In the genomic region with DNA sequence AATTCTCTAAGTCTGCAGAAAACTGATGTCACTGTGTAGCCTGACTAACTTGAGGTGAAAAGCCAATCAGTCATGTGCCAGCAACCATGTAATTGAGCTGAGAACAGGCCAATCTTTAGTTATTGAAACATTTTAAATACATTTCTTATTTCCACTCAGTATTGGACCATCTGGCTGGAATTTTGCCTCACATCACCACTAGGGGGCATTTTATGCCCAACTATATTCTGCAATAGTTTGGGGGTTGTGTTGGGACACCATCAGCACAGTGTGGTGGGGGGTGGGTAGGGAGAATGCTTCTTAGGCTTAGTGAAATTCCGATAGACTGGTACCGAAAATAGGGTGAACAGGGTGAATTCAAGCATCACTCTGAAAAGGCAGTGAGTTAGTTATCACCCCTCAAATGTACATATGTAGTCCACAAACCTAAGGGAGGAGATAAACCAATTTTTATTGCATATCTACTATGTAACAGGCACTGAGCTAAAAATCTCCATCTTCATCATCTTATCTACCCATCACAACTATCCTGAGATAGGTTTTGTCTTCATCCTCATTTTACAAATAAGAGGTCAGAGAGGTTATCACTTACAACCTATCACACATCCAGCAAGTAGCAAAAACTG, we compare ENCODE assay signal across 9 cellular contexts. TPM values are rescaled to one million over a fixed set of nuclear protein-coding genes. Genes with fewer than 3 reads are reported as not detected.
A peak's percentile ranks its signal among the peaks of the same experiment; 100 is the strongest.
DNase-seq lines count a peak whose midpoint lies in the region; ATAC-seq, FAIRE-seq and TF ChIP-seq lines count a peak whose summit lies in the region.
"Had no signal": no experiment of that assay in that cellular context is flagged by ENCODE, and none has a peak within 500 bp of the region (broad histone marks: within the 10 kb centered on the region; RNA-seq: fewer than 3 reads in every experiment).

No MANE protein-coding gene starts in this region.

- H3K4me1 ChIP-seq in DOHH2 (ENCODE audit: control insufficient read depth, low read length) (no peaks in the 10 kb centered on the region), gastroesophageal sphincter (no peaks in the 10 kb centered on the region)

- TF ChIP-seq EP300 in gastroesophageal sphincter (IDR thresholded peaks at IDR 0.05), result no peak

- H3F3A ChIP-seq in DOHH2 (ENCODE audit: control insufficient read depth, insufficient read depth), result no peaks in the 10 kb centered on the region

- ATAC-seq in HG03565 (IDR thresholded peaks at IDR 0.05; ENCODE audit: unreplicated experiment), result peak; percentile 49
- ATAC-seq in gastroesophageal sphincter, result no peak

- DNase-seq in GM19239 (ENCODE audit: insufficient read length, low spot score) (no peak), kidney epithelial cell (ENCODE audit: low read depth) (no peak), DMS79 (lab: John Stamatoyannopoulos, UW) (no peak)
- peak; percentile 9 to 27 for DNase-seq in activated CD4-positive, alpha-beta T cell treated with anti-CD3 and anti-CD28 coated beads, Interleukin-2, amount 50 U/mL, for 48 hours
- no peak for DNase-seq in activated naive CD4-positive, alpha-beta T cell treated with Interleukin-2 at 50 U/mL for 16 hours
- DNase-seq: activated B cell treated with CpG ODN at 0.5 μM for 24 hours had no signal

- 30 to 52% methylated on average over 2 of the region's 2 CpGs for WGBS in gastroesophageal sphincter (ENCODE audit: low coverage in 1 of 2), 2 donors

- no peak for TF ChIP-seq POLR2A in gastroesophageal sphincter (IDR thresholded peaks at IDR 0.05)

- no peak overlapping the region for H3K4me2 ChIP-seq in DOHH2 (ENCODE audit: low read length)

- no peaks in the 10 kb centered on the region for H3K36me3 ChIP-seq in DOHH2 (ENCODE audit: control insufficient read depth, low read length)
- no peaks in the 10 kb centered on the region for H3K36me3 ChIP-seq in kidney epithelial cell (ENCODE audit: control insufficient read depth, insufficient read depth, low read length)
- H3K36me3 ChIP-seq in gastroesophageal sphincter, result no peaks in the 10 kb centered on the region

- H3K9me3 ChIP-seq in DOHH2 (ENCODE audit: control insufficient read depth, insufficient read depth, low read length), result no peaks in the 10 kb centered on the region
- H3K9me3 ChIP-seq in gastroesophageal sphincter, result no peaks in the 10 kb centered on the region

- no peaks in the 10 kb centered on the region for H4K20me1 ChIP-seq in DOHH2 (ENCODE audit: control insufficient read depth, insufficient read depth, low read depth, low read length)

- H3K4me3 ChIP-seq in DOHH2 (ENCODE audit: low read length) (no peak overlapping the region), kidney epithelial cell (ENCODE audit: low read depth, low read length) (no peak overlapping the region), gastroesophageal sphincter (no peak overlapping the region)

- peak; percentile 91 for TF ChIP-seq CTCF in DOHH2 (IDR thresholded peaks at IDR 0.05; ENCODE audit: low read depth, low read length, poor library complexity, severe bottlenecking)
- peak; percentile 63 for TF ChIP-seq CTCF in kidney epithelial cell (IDR thresholded peaks at IDR 0.05; ENCODE audit: insufficient read depth, low read length, poor library complexity, severe bottlenecking)
- TF ChIP-seq CTCF in gastroesophageal sphincter (IDR thresholded peaks at IDR 0.05), result peak in 1 of 4 experiments; percentile 37

- no peaks in the 10 kb centered on the region for H3K9me2 ChIP-seq in DOHH2 (replicated peaks; ENCODE audit: control insufficient read depth, low read length)

- H3K79me2 ChIP-seq in DOHH2 (ENCODE audit: control insufficient read depth, low read length), result no peaks in the 10 kb centered on the region

- H3K27ac ChIP-seq in DOHH2 (ENCODE audit: low read depth, low read length), result no peak overlapping the region
- H3K27ac ChIP-seq in gastroesophageal sphincter, result no peak overlapping the region

- peak; percentile 90 for FAIRE-seq in GM19239 (lab: Jason Lieb, UNC)

- no peaks in the 10 kb centered on the region for H3K27me3 ChIP-seq in DOHH2 (ENCODE audit: control insufficient read depth, low read length)
- H3K27me3 ChIP-seq in kidney epithelial cell (ENCODE audit: control insufficient read depth, insufficient read depth, low read length), result no peaks in the 10 kb centered on the region
- H3K27me3 ChIP-seq in gastroesophageal sphincter, result no peaks in the 10 kb centered on the region

RNA-seq across cellular contexts. Expression of a gene that starts 17.8 kb away (rescaled TPM):
- total RNA-seq in kidney epithelial cell (not detected in 2 replicates), gastroesophageal sphincter (not detected)
- total RNA-seq: activated B cell treated with CpG ODN at 0.5 μM for 24 hours had no signal

Comparison
In these comparisons a context has a peak if more than half of its experiments do, and no peak if none do; other contexts are left out.
1. DNase-seq: peak in activated CD4-positive, alpha-beta T cell treated with anti-CD3 and anti-CD28 coated beads, Interleukin-2, amount 50 U/mL, for 48 hours (2 of 2); none in GM19239 (single experiment), kidney epithelial cell (single experiment), DMS79 (single experiment) and activated naive CD4-positive, alpha-beta T cell treated with Interleukin-2 at 50 U/mL for 16 hours (single experiment).